1 cellular context compared by ENCODE assay signal in genomic region chr3:16319723-16320122, GRCh38.
A peak's percentile ranks its signal among the peaks of the same experiment; 100 is the strongest.
TF ChIP-seq lines count a peak whose summit lies in the region.

No MANE protein-coding gene starts in this region.

TF ChIP-seq in K562, 482 proteins besides CTCF, POLR2A, EP300 and RAD21:
- TF ChIP-seq LCOR (CRISPR knock-in tag; IDR thresholded peaks at IDR 0.05) = peak; percentile 63; the same call in 1 of the 2 replicates
- 0 out of 2 replicates have a peak, but pooled peaks have one; percentile 3 for TF ChIP-seq MAX (CRISPR knock-in tag; IDR thresholded peaks at IDR 0.05)
- TF ChIP-seq UBTF (IDR thresholded peaks at IDR 0.05; ENCODE audit: borderline replicate concordance in 1 of 2, low read depth in 2 of 2, low read length in 2 of 2) = 0 out of 4 replicates have a peak, but pooled peaks of 1 of the 2 experiments have one; percentile 30
- TF ChIP-seq TAF7 (tag; IDR thresholded peaks at IDR 0.05) = no peak
- peak; percentile 36; the same call in 1 of the 2 replicates for TF ChIP-seq GABPB1 (CRISPR knock-in tag; IDR thresholded peaks at IDR 0.05)
- TF ChIP-seq, protein P1, sequence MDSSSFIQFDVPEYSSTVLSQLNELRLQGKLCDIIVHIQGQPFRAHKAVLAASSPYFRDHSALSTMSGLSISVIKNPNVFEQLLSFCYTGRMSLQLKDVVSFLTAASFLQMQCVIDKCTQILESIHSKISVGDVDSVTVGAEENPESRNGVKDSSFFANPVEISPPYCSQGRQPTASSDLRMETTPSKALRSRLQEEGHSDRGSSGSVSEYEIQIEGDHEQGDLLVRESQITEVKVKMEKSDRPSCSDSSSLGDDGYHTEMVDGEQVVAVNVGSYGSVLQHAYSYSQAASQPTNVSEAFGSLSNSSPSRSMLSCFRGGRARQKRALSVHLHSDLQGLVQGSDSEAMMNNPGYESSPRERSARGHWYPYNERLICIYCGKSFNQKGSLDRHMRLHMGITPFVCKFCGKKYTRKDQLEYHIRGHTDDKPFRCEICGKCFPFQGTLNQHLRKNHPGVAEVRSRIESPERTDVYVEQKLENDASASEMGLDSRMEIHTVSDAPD (CRISPR knock-in tag; IDR thresholded peaks at IDR 0.05) = no peak
- TF ChIP-seq, protein P2, sequence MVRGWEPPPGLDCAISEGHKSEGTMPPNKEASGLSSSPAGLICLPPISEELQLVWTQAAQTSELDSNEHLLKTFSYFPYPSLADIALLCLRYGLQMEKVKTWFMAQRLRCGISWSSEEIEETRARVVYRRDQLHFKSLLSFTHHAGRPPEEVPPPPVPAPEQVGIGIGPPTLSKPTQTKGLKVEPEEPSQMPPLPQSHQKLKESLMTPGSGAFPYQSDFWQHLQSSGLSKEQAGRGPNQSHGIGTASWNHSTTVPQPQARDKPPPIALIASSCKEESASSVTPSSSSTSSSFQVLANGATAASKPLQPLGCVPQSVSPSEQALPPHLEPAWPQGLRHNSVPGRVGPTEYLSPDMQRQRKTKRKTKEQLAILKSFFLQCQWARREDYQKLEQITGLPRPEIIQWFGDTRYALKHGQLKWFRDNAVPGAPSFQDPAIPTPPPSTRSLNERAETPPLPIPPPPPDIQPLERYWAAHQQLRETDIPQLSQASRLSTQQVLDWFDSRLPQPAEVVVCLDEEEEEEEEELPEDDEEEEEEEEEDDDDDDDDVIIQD (CRISPR knock-in tag; IDR thresholded peaks at IDR 0.05) = no peak
- peak in 1 of 2 experiments; percentile 8; a peak in 1 of 4 replicates for TF ChIP-seq MAZ (CRISPR knock-in tag; conservative IDR thresholded peaks at IDR 0.05 in 1 of 2, IDR thresholded peaks at IDR 0.05 in 1 of 2)
- TF ChIP-seq DPF2 (IDR thresholded peaks at IDR 0.05) = 0 out of 2 replicates have a peak, but pooled peaks have one; percentile 16
- TF ChIP-seq ZNF699 (CRISPR knock-in tag; IDR thresholded peaks at IDR 0.05; ENCODE audit: insufficient replicate concordance) = no peak
- no peak for TF ChIP-seq ATF3 (IDR thresholded peaks at IDR 0.05)
- no peak for TF ChIP-seq ATF3 (CRISPR knock-in tag; conservative IDR thresholded peaks at IDR 0.05)
- TF ChIP-seq TOE1 (IDR thresholded peaks at IDR 0.05; ENCODE audit: borderline replicate concordance) = peak; percentile 7; the same call in 1 of the 2 replicates
- no peak for TF ChIP-seq TOE1 (CRISPR knock-in tag; IDR thresholded peaks at IDR 0.05; ENCODE audit: borderline replicate concordance, low read depth)
- TF ChIP-seq CBFA2T3 (IDR thresholded peaks at IDR 0.05) = peak; percentile 28; the same call in 1 of the 2 replicates
- TF ChIP-seq NEUROD1 (IDR thresholded peaks at IDR 0.05; ENCODE audit: borderline replicate concordance, low read depth, low read length, partially characterized antibody) = peak; percentile 42
- 0 out of 2 replicates have a peak, but pooled peaks have one; percentile 15 for TF ChIP-seq TFAP4 (CRISPR knock-in tag; IDR thresholded peaks at IDR 0.05; ENCODE audit: borderline replicate concordance)
